ENCODE assay signal across 10 cellular contexts in genomic region chr16:75238132-75238852, GRCh38. TPM values are rescaled to one million over a fixed set of nuclear protein-coding genes. Genes with fewer than 3 reads are reported as not detected.
A peak's percentile ranks its signal among the peaks of the same experiment; 100 is the strongest.
DNase-seq lines count a peak whose midpoint lies in the region; ATAC-seq and TF ChIP-seq lines count a peak whose summit lies in the region.
"Had no signal": no experiment of that assay in that cellular context is flagged by ENCODE, and none has a peak within 500 bp of the region (broad histone marks: within the 10 kb centered on the region; RNA-seq: fewer than 3 reads in every experiment).

No MANE protein-coding gene starts in this region.

- H3K27me3 ChIP-seq in BLaER1 = no peaks in the 10 kb centered on the region

- DNase-seq in RPMI7951 (ENCODE audit: low read depth) (peak; percentile 91), fibroblast of the conjunctiva (ENCODE audit: low read depth) (peak; percentile 76), osteocyte (ENCODE audit: extremely low spot score, unreplicated experiment) (no peak), GM19240 (ENCODE audit: insufficient read length, low spot score) (no peak), NCI-H510A (lab: John Stamatoyannopoulos, UW) (no peak), MV-4-11 (lab: John Stamatoyannopoulos, UW) (no peak)

- no peak overlapping the region for H3K4me3 Mint-ChIP-seq in osteocyte (ENCODE audit: unreplicated experiment)

- H3K9ac ChIP-seq in BLaER1 = peak overlapping the region; percentile 19; the same call in 1 of the 2 replicates

- peaks cover 22% of the 10 kb centered on the region for H3K36me3 Mint-ChIP-seq in osteocyte (ENCODE audit: unreplicated experiment)

- no peaks in the 10 kb centered on the region for H3K9me3 Mint-ChIP-seq in osteocyte (ENCODE audit: unreplicated experiment)

- peaks cover 65% of the 10 kb centered on the region for H3K4me1 Mint-ChIP-seq in osteocyte (ENCODE audit: unreplicated experiment)

- H3K4me1 ChIP-seq in BLaER1 = peaks cover 19% of the 10 kb centered on the region

- peak overlapping the region; percentile 9; the same call in 1 of the 2 replicates for H3K27ac ChIP-seq in BLaER1

- no peaks in the 10 kb centered on the region for H4K20me1 ChIP-seq in BLaER1

- peak overlapping the region; percentile 90 for H3K27ac Mint-ChIP-seq in osteocyte (ENCODE audit: unreplicated experiment)

- H3K27me3 Mint-ChIP-seq in osteocyte (ENCODE audit: unreplicated experiment) = no peaks in the 10 kb centered on the region

- H3K36me3 ChIP-seq in BLaER1 = no peaks in the 10 kb centered on the region

- TF ChIP-seq CTCF in osteocyte (IDR thresholded peaks at IDR 0.05) = no peak

- ATAC-seq in HG03280 (IDR thresholded peaks at IDR 0.05; ENCODE audit: unreplicated experiment) = no peak

- H3K4me3 ChIP-seq in BLaER1 = no peak overlapping the region

- no peaks in the 10 kb centered on the region for H3K9me3 ChIP-seq in BLaER1

- peak overlapping the region; percentile 70 for H3K4me2 ChIP-seq in BLaER1

RNA-seq across cellular contexts. Expression of gene BCAR1, which starts 13.1 kb away (rescaled TPM):
- total RNA-seq in RPMI7951 (2014; rRNA removed; shearing (Covaris generic)) = 19.7 and 20.3 TPM in 2 replicates
- total RNA-seq in osteocyte = 126 and 138 TPM in 2 replicates

RNA-seq across cellular contexts. Expression of gene CTRB1, which starts 19.5 kb away (rescaled TPM):
- total RNA-seq in RPMI7951 (2014; rRNA removed; shearing (Covaris generic)) = not detected in 2 replicates
- total RNA-seq in osteocyte = not detected in 2 replicates
- total RNA-seq: dermis microvascular lymphatic vessel endothelial cell, NCI-H460 had no signal

RNA-seq across cellular contexts. Expression of gene CTRB2, which starts 31.3 kb away (rescaled TPM):
- not detected in 2 replicates for total RNA-seq in RPMI7951 (2014; rRNA removed; shearing (Covaris generic))
- not detected in 2 replicates for total RNA-seq in osteocyte
- total RNA-seq: dermis microvascular lymphatic vessel endothelial cell, NCI-H460 had no signal

Comparison
In these comparisons a context has a peak if more than half of its experiments do, and no peak if none do; other contexts are left out.
1. DNase-seq: peak in RPMI7951 (single experiment) and fibroblast of the conjunctiva (single experiment); none in osteocyte (single experiment), GM19240 (single experiment), NCI-H510A (single experiment) and MV-4-11 (single experiment).